Comparison of ENCODE assay signal across 24 cellular contexts in the genomic region with DNA sequence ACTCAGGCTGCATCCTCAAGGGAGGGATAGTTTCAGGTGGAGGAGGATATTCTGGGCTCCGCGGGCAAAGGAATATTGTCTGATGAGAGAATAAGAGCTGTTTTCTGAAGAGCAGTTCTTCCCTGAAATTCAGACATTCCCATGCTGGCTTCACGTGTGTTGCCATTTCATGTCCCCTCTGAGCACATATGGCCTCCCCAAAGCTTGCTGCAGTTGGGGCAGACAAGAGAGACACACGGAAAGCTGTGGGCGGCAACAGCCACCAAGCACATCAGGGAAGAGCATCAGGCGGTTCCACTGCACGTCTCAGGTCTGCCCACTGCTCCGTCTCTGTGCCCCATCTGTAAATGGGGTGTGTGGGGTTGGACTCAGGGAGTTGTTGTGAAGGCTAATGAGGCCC.
DNase-seq lines count a peak whose midpoint lies in the region; TF ChIP-seq lines count a peak whose summit lies in the region.
"Had no signal": no experiment of that assay in that cellular context is flagged by ENCODE, and none has a peak within 500 bp of the region (broad histone marks: within the 10 kb centered on the region; RNA-seq: fewer than 3 reads in every experiment).

No MANE protein-coding gene starts in this region.

- no peak overlapping the region for H2BK120ac ChIP-seq in H9 (ENCODE audit: low read depth, low read length, poor library complexity, severe bottlenecking)

- no peak overlapping the region for H3T11ph ChIP-seq in H9 (ENCODE audit: low read length)

- H2BK20ac ChIP-seq in H9 (ENCODE audit: low read depth, low read length, poor library complexity, severe bottlenecking) = no peak overlapping the region

- H3K27ac Mint-ChIP-seq in H9 = no peak overlapping the region; a peak in 1 of 7 replicates
- H3K27ac Mint-ChIP-seq in activated T-cell treated with anti-CD3 and anti-CD28 coated beads, Interleukin-2, amount 50 U/mL, for 24 hours = no peak overlapping the region
- H3K27ac Mint-ChIP-seq: CD4-positive, alpha-beta T cell; CD8-positive, alpha-beta memory T cell; GM23338; HFFc6 had no signal

- H3K79me1 ChIP-seq in H9 (ENCODE audit: insufficient read depth, low read depth, low read length, poor library complexity, severe bottlenecking) = no peaks in the 10 kb centered on the region

- H3K23me2 ChIP-seq in H9 (ENCODE audit: insufficient read length, low read depth, low read length, poor library complexity, severe bottlenecking) = no peaks in the 10 kb centered on the region

- H2BK5ac ChIP-seq in H9 (ENCODE audit: insufficient read length, low read length) = no peak overlapping the region

- H3K56ac ChIP-seq in H9 (ENCODE audit: insufficient read length, low read depth, low read length) = no peak overlapping the region

- H3K4me3 Mint-ChIP-seq in H9 = no peak overlapping the region
- H3K4me3 Mint-ChIP-seq in activated T-cell treated with anti-CD3 and anti-CD28 coated beads, Interleukin-2, amount 50 U/mL, for 24 hours = no peak overlapping the region
- H3K4me3 Mint-ChIP-seq: CD14-positive monocyte; CD4-positive, alpha-beta T cell; CD8-positive, alpha-beta memory T cell; GM23338; HFFc6 had no signal

- H3K27me3 Mint-ChIP-seq in H9 (ENCODE audit: low read depth) = no peaks in the 10 kb centered on the region; the same call in none of the 2 replicates
- no peaks in the 10 kb centered on the region for H3K27me3 Mint-ChIP-seq in activated T-cell treated with anti-CD3 and anti-CD28 coated beads, Interleukin-2, amount 50 U/mL, for 24 hours
- H3K27me3 Mint-ChIP-seq: CD4-positive, alpha-beta T cell had no signal

- H3K23ac ChIP-seq in H9 (ENCODE audit: insufficient read length, low read depth, low read length) = no peak overlapping the region

- TF ChIP-seq CTCF in H9 (conservative IDR thresholded peaks at IDR 0.05) (no peak), vagina (IDR thresholded peaks at IDR 0.05) (no peak)

- H4K20me1 ChIP-seq in H9 (ENCODE audit: control insufficient read depth, insufficient read depth, insufficient read length) (no peaks in the 10 kb centered on the region), Karpas-422 (ENCODE audit: insufficient read depth, low read depth, low read length) (no peaks in the 10 kb centered on the region)
- H4K20me1 ChIP-seq: BLaER1 treated with 17β-estradiol and CSF1 and Interleukin-3, amounts not matched to agents 10 nM and 100 nM had no signal

- no peak overlapping the region for H4K91ac ChIP-seq in H9 (ENCODE audit: insufficient read length, low read depth, low read length)

- no peak for TF ChIP-seq POLR2A in vagina (IDR thresholded peaks at IDR 0.05)

- H2AFZ ChIP-seq in H9 (ENCODE audit: low read length) = no peak overlapping the region
- H2AFZ ChIP-seq in Karpas-422 (ENCODE audit: low read length) = no peak overlapping the region
- H2AFZ ChIP-seq: GM23338 had no signal

- H3K27ac ChIP-seq in H9 (ENCODE audit: insufficient read length, low read depth, low read length) (no peak overlapping the region), angular gyrus (ENCODE audit: low read depth, low read length) (peak overlapping the region; percentile 49), vagina (no peak overlapping the region), Karpas-422 (ENCODE audit: low read length) (no peak overlapping the region)
- H3K27ac ChIP-seq: A549; BLaER1 treated with 17β-estradiol and CSF1 and Interleukin-3, amounts not matched to agents 10 nM and 100 nM had no signal

- H3K4me1 Mint-ChIP-seq in H9 = peaks cover 6 to 10% of the 10 kb centered on the region in 2 experiments
- no peaks in the 10 kb centered on the region for H3K4me1 Mint-ChIP-seq in activated T-cell treated with anti-CD3 and anti-CD28 coated beads, Interleukin-2, amount 50 U/mL, for 24 hours (ENCODE audit: low read depth)
- H3K4me1 Mint-ChIP-seq: CD14-positive monocyte; CD8-positive, alpha-beta memory T cell had no signal

- no peak overlapping the region for H2BK15ac ChIP-seq in H9 (ENCODE audit: low read depth, low read length)

- DNase-seq in H9 (no peak), islet precursor cell (peak; percentile 27), vagina (ENCODE audit: extremely low spot score in 2 of 2) (peak; percentile 25 to 74), Karpas-422 (no peak), NCI-H748 (lab: John Stamatoyannopoulos, UW; ENCODE audit: unreplicated experiment) (no peak)
- DNase-seq in activated T-cell treated with anti-CD3 and anti-CD28 coated beads, Interleukin-2, amount 50 U/mL, for 24 hours = no peak
- DNase-seq: 8988T; ACHN; AML-193; BE2C; CD4-positive, alpha-beta T cell; CD8-positive, alpha-beta memory T cell; DMS 273 treated with DMSO at 0.1 percent for 48 hours; DMS79; EL; GDM1; HFFc6 had no signal

- intact Hi-C loops in vagina (cut with DNase I) = no loop called here

- no peaks in the 10 kb centered on the region for H3K36me3 ChIP-seq in vagina
- no peaks in the 10 kb centered on the region for H3K36me3 ChIP-seq in Karpas-422 (ENCODE audit: insufficient read depth, low read length)
- H3K36me3 ChIP-seq: BE2C; BLaER1 treated with 17β-estradiol and CSF1 and Interleukin-3, amounts not matched to agents 10 nM and 100 nM; HAP-1 had no signal

- H3K4ac ChIP-seq in H9 (ENCODE audit: low read depth, low read length) = no peak overlapping the region

- no peaks in the 10 kb centered on the region for H3K9me3 ChIP-seq in H9 (ENCODE audit: control insufficient read depth, low read depth, low read length)
- no peaks in the 10 kb centered on the region for H3K9me3 ChIP-seq in vagina
- H3K9me3 ChIP-seq in Karpas-422 (ENCODE audit: low read length) = no peaks in the 10 kb centered on the region
- H3K9me3 ChIP-seq: A549; BE2C; BLaER1 treated with 17β-estradiol and CSF1 and Interleukin-3, amounts not matched to agents 10 nM and 100 nM; HAP-1 had no signal

- H2AK5ac ChIP-seq in H9 (ENCODE audit: insufficient read length, low read length) = no peak overlapping the region

- WGBS in H9 (ENCODE audit: extremely low coverage, insufficient read length, low lambda C conversion rate) = no CpG with 5 or more reads among the region's 8 CpGs

- no peak overlapping the region for H4K8ac ChIP-seq in H9 (replicated peaks; ENCODE audit: insufficient read length, low read depth, low read length)

- H3K9me3 Mint-ChIP-seq in H9 = peaks cover 0 to 1% of the 10 kb centered on the region in 2 experiments; a peak in 1 of 5 replicates
- H3K9me3 Mint-ChIP-seq in activated T-cell treated with anti-CD3 and anti-CD28 coated beads, Interleukin-2, amount 50 U/mL, for 24 hours = no peaks in the 10 kb centered on the region
- H3K9me3 Mint-ChIP-seq: CD4-positive, alpha-beta T cell; GM23338 had no signal

- no peak overlapping the region for H3K14ac ChIP-seq in H9 (ENCODE audit: insufficient read depth, low read length)

- H3K36me3 Mint-ChIP-seq in H9 (ENCODE audit: insufficient read depth in 1 of 3, low read depth in 3 of 3) = no peaks in the 10 kb centered on the region
- no peaks in the 10 kb centered on the region for H3K36me3 Mint-ChIP-seq in activated T-cell treated with anti-CD3 and anti-CD28 coated beads, Interleukin-2, amount 50 U/mL, for 24 hours (ENCODE audit: low read depth)
- H3K36me3 Mint-ChIP-seq: CD14-positive monocyte; CD8-positive, alpha-beta memory T cell had no signal

- H3K9ac ChIP-seq in H9 (ENCODE audit: extremely low read depth, insufficient read length, low read length) (no peak overlapping the region), Karpas-422 (ENCODE audit: low read length) (no peak overlapping the region)
- H3K9ac ChIP-seq: BLaER1 treated with 17β-estradiol and CSF1 and Interleukin-3, amounts not matched to agents 10 nM and 100 nM had no signal

- no peak overlapping the region for H3K4me2 ChIP-seq in H9 (ENCODE audit: insufficient read depth, insufficient read length, low read length)
- H3K4me2 ChIP-seq in Karpas-422 (ENCODE audit: low read depth, low read length, poor library complexity, severe bottlenecking) = no peak overlapping the region
- H3K4me2 ChIP-seq: A549, GM23338 had no signal

- H3K4me3 ChIP-seq in vagina (no peak overlapping the region), Karpas-422 (ENCODE audit: low read length) (no peak overlapping the region)
- H3K4me3 ChIP-seq: A549; BLaER1 treated with 17β-estradiol and CSF1 and Interleukin-3, amounts not matched to agents 10 nM and 100 nM; GM12878; GM23338; HAP-1 had no signal

- no peaks in the 10 kb centered on the region; the same call in 1 of the 2 replicates for H3K4me1 ChIP-seq in H9 (ENCODE audit: insufficient read depth, low read length)
- no peaks in the 10 kb centered on the region for H3K4me1 ChIP-seq in vagina
- H3K4me1 ChIP-seq in Karpas-422 (ENCODE audit: low read length) = peaks cover 26% of the 10 kb centered on the region
- H3K4me1 ChIP-seq: A549, BE2C, HAP-1 had no signal

- H4K5ac ChIP-seq in H9 (ENCODE audit: insufficient read length, low read depth, low read length) = no peak overlapping the region

- H3K18ac ChIP-seq in H9 (ENCODE audit: insufficient read length, low read depth, low read length) = peak overlapping the region; percentile 60

- peaks cover 3% of the 10 kb centered on the region; the same call in 1 of the 2 replicates for H3K27me3 ChIP-seq in H9 (ENCODE audit: insufficient read depth, low read length)
- H3K27me3 ChIP-seq in vagina = no peaks in the 10 kb centered on the region
- H3K27me3 ChIP-seq in Karpas-422 (ENCODE audit: low read length) = no peaks in the 10 kb centered on the region
- H3K27me3 ChIP-seq: BE2C; BLaER1 treated with 17β-estradiol and CSF1 and Interleukin-3, amounts not matched to agents 10 nM and 100 nM had no signal

- no peak overlapping the region for H2BK12ac ChIP-seq in H9 (ENCODE audit: insufficient read length, low read depth, low read length)

- H3K9me2 ChIP-seq in Karpas-422 (replicated peaks; ENCODE audit: insufficient read depth, low read length) = no peaks in the 10 kb centered on the region

- H3K79me2 ChIP-seq in H9 (ENCODE audit: insufficient read depth, low read length) (no peaks in the 10 kb centered on the region), Karpas-422 (ENCODE audit: low read length) (no peaks in the 10 kb centered on the region)

Comparison
In these comparisons a context has a peak if more than half of its experiments do, and no peak if none do; other contexts are left out.
1. DNase-seq: peak in islet precursor cell (single experiment) and vagina (2 of 2); none in H9 (single experiment), Karpas-422 (single experiment), activated T-cell treated with anti-CD3 and anti-CD28 coated beads, Interleukin-2, amount 50 U/mL, for 24 hours (single experiment) and NCI-H748 (single experiment).